18 cellular contexts compared by ENCODE assay signal in the genomic region with DNA sequence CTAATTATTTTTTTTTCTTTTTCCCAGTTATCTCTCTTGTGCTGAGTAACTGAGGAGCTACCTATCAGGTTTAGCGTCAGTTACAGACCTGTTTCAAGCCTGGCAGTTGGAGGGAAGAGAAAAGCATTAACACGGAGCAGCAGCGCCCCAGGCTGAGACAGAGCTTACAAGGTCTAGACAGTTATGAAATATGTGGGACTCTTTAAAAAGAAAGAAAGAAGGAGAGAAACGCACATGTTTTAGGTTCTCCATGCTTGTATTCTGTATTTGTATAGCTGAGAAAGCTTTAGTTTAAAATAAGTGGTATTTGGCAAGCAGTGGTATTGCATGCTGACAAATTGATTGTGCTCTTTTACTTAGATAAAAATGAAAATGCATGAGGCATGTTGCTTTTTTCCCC.
DNase-seq lines count a peak whose midpoint lies in the region; FAIRE-seq and TF ChIP-seq lines count a peak whose summit lies in the region.
"Had no signal": no experiment of that assay in that cellular context is flagged by ENCODE, and none has a peak within 500 bp of the region (broad histone marks: within the 10 kb centered on the region; RNA-seq: fewer than 3 reads in every experiment).

No MANE protein-coding gene starts in this region.

- peak overlapping the region; percentile 29 for H3K27ac Mint-ChIP-seq in nephron progenitor cell
- no peak overlapping the region for H3K27ac Mint-ChIP-seq in T-helper 2 cell treated with Interferon-gamma antibody and Interleukin-4, amounts not matched to agents 5 μg/mL and 100 μg/mL, for 36 hours
- H3K27ac Mint-ChIP-seq: activated naive CD4-positive, alpha-beta T cell treated with anti-CD3 and anti-CD28 coated beads, Interleukin-2, amount 50 U/mL, for 72 hours; memory B cell had no signal

- H3K27ac ChIP-seq in SK-N-SH (ENCODE audit: low read depth in 2 of 2, low read length in 1 of 2) = peak overlapping the region in 1 of 2 experiments; percentile 47; a peak in 2 of 4 replicates
- H3K27ac ChIP-seq in testis = no peak overlapping the region

- H4K20me1 ChIP-seq in SK-N-SH (ENCODE audit: insufficient read depth) = no peaks in the 10 kb centered on the region

- H3K4me2 ChIP-seq in SK-N-SH = no peak overlapping the region

- peaks cover 4% of the 10 kb centered on the region for H3F3A ChIP-seq in SK-N-SH (replicated peaks; ENCODE audit: insufficient read depth)

- no peaks in the 10 kb centered on the region for H3K9me2 ChIP-seq in SK-N-SH

- WGBS in SK-N-SH (ENCODE audit: low lambda C conversion rate) = 61% methylated on average over 4 of the region's 4 CpGs
- 36 to 49% methylated on average over 4 of the region's 4 CpGs for WGBS in testis, 2 donors

- peaks cover 6 to 51% of the 10 kb centered on the region in 2 experiments for H3K4me1 ChIP-seq in SK-N-SH (ENCODE audit: control insufficient read depth in 1 of 2, insufficient read depth in 2 of 2, low read depth in 1 of 2, low read length in 1 of 2)
- H3K4me1 ChIP-seq in testis = peaks cover 4% of the 10 kb centered on the region
- H3K4me1 ChIP-seq: BE2C had no signal

- peaks cover 58% of the 10 kb centered on the region for H3K4me1 Mint-ChIP-seq in nephron progenitor cell
- peaks cover 13% of the 10 kb centered on the region for H3K4me1 Mint-ChIP-seq in T-helper 2 cell treated with Interferon-gamma antibody and Interleukin-4, amounts not matched to agents 5 μg/mL and 100 μg/mL, for 36 hours (ENCODE audit: low read depth)

- H3K79me2 ChIP-seq in SK-N-SH (ENCODE audit: insufficient read depth) = no peaks in the 10 kb centered on the region

- no peak for FAIRE-seq in D721Med (lab: Jason Lieb, UNC)
- FAIRE-seq: colon, RCC 7860, small intestine had no signal

- TF ChIP-seq EP300 in SK-N-SH (IDR thresholded peaks at IDR 0.05; ENCODE audit: borderline replicate concordance in 1 of 2, low read depth in 1 of 2, low read length in 1 of 2) = no peak

- TF ChIP-seq CTCF in D721Med (IDR thresholded peaks at IDR 0.05; ENCODE audit: insufficient read depth, missing control alignments) (peak; percentile 1), SK-N-SH (IDR thresholded peaks at IDR 0.05) (no peak), fibroblast of mammary gland (conservative IDR thresholded peaks at IDR 0.05; ENCODE audit: control insufficient read depth, insufficient read depth, low read depth, low read length) (peak; percentile 35), nephron progenitor cell (IDR thresholded peaks at IDR 0.05) (no peak), testis (IDR thresholded peaks at IDR 0.05) (no peak)

- CTCF ChIA-PET in SK-N-SH (lab: Yijun Ruan, JAX) = interaction anchor here (0.5 to 4.1 kb wide), 11 partner anchors 12 to 158 kb away, joined by 3 to 23 read pairs (median 4); a partner anchor contains a TSS

- TF ChIP-seq RAD21 in SK-N-SH (IDR thresholded peaks at IDR 0.05; ENCODE audit: low read length) = peak; percentile 37

- H3K9me3 ChIP-seq in SK-N-SH (no peaks in the 10 kb centered on the region), testis (no peaks in the 10 kb centered on the region)
- H3K9me3 ChIP-seq: BE2C had no signal

- intact Hi-C loops in testis (cut with DNase I; ENCODE audit: low total_unique reads) = no loop called here

- H3K27me3 Mint-ChIP-seq in nephron progenitor cell (ENCODE audit: low read depth, poor library complexity) = no peaks in the 10 kb centered on the region
- H3K27me3 Mint-ChIP-seq in T-helper 2 cell treated with Interferon-gamma antibody and Interleukin-4, amounts not matched to agents 5 μg/mL and 100 μg/mL, for 36 hours (ENCODE audit: low read depth) = no peaks in the 10 kb centered on the region
- H3K27me3 Mint-ChIP-seq: memory B cell had no signal

- POLR2A ChIA-PET in SK-N-SH (lab: Yijun Ruan, JAX) = interaction anchor here (0.8 to 1.1 kb wide), 2 partner anchors 36 to 75 kb away, joined by 3 to 7 read pairs; no protein-coding TSS in a partner anchor

- H3K9ac ChIP-seq in SK-N-SH = no peak overlapping the region

- H3K27me3 ChIP-seq in SK-N-SH (ENCODE audit: insufficient read depth) (no peaks in the 10 kb centered on the region), testis (no peaks in the 10 kb centered on the region)
- H3K27me3 ChIP-seq: BE2C had no signal

- TF ChIP-seq POLR2A in testis (IDR thresholded peaks at IDR 0.05) = no peak

- H3K36me3 ChIP-seq in SK-N-SH (replicated peaks in 1 of 2; ENCODE audit: control insufficient read depth in 1 of 2, insufficient read depth in 2 of 2, low read length in 1 of 2) (no peaks in the 10 kb centered on the region), testis (ENCODE audit: low read depth, missing control alignments) (no peaks in the 10 kb centered on the region)
- H3K36me3 ChIP-seq: BE2C had no signal

- no peak overlapping the region for H3K4me3 Mint-ChIP-seq in nephron progenitor cell
- no peak overlapping the region for H3K4me3 Mint-ChIP-seq in T-helper 2 cell treated with Interferon-gamma antibody and Interleukin-4, amounts not matched to agents 5 μg/mL and 100 μg/mL, for 36 hours
- H3K4me3 Mint-ChIP-seq: memory B cell had no signal

- no peak for DNase-seq in D721Med (ENCODE audit: insufficient read length, low spot score)
- peak; percentile 53 for DNase-seq in SK-N-SH
- peak; percentile 28 for DNase-seq in fibroblast of mammary gland (ENCODE audit: low read depth)
- no peak for DNase-seq in nephron progenitor cell
- DNase-seq in LoVo (ENCODE audit: low spot score) = no peak
- DNase-seq in stimulated activated naive CD4-positive, alpha-beta T cell (lab: John Stamatoyannopoulos, UW) = no peak
- no peak for DNase-seq in testis
- no peak for DNase-seq in T-helper 2 cell treated with Interferon-gamma antibody and Interleukin-4, amounts not matched to agents 5 μg/mL and 100 μg/mL, for 36 hours (ENCODE audit: low spot score)
- DNase-seq: activated CD4-positive, CD25-positive, alpha-beta regulatory T cell; BE2C; NCI-H187; NCI-H526; occipital lobe; small intestine had no signal

- no peak overlapping the region for H2AFZ ChIP-seq in SK-N-SH (ENCODE audit: low read depth)

- peaks cover 10% of the 10 kb centered on the region for H3K36me3 Mint-ChIP-seq in nephron progenitor cell (ENCODE audit: low read depth)
- peaks cover 5% of the 10 kb centered on the region for H3K36me3 Mint-ChIP-seq in T-helper 2 cell treated with Interferon-gamma antibody and Interleukin-4, amounts not matched to agents 5 μg/mL and 100 μg/mL, for 36 hours (ENCODE audit: low read depth)

- no peak overlapping the region for H3K4me3 ChIP-seq in SK-N-SH (ENCODE audit: low read depth in 2 of 2, low read length in 1 of 2)
- H3K4me3 ChIP-seq in fibroblast of mammary gland (ENCODE audit: control insufficient read depth, low read depth, low read length) = no peak overlapping the region
- H3K4me3 ChIP-seq in testis = no peak overlapping the region

- H3K9me3 Mint-ChIP-seq in nephron progenitor cell = no peaks in the 10 kb centered on the region
- H3K9me3 Mint-ChIP-seq in T-helper 2 cell treated with Interferon-gamma antibody and Interleukin-4, amounts not matched to agents 5 μg/mL and 100 μg/mL, for 36 hours = peaks cover 3% of the 10 kb centered on the region

TF ChIP-seq in SK-N-SH, 30 proteins besides CTCF, POLR2A, EP300 and RAD21:
- TF ChIP-seq RXRA (IDR thresholded peaks at IDR 0.05; ENCODE audit: borderline replicate concordance, low read depth) (no peak), MEF2A (IDR thresholded peaks at IDR 0.05; ENCODE audit: borderline replicate concordance, low read depth) (no peak), YY1 (IDR thresholded peaks at IDR 0.05; ENCODE audit: low read depth) (no peak), RFX5 (IDR thresholded peaks at IDR 0.05; ENCODE audit: low read length) (no peak), POLR2AphosphoS5 (IDR thresholded peaks at IDR 0.05; ENCODE audit: low read depth, low read length) (no peak), NFIC (IDR thresholded peaks at IDR 0.05; ENCODE audit: borderline replicate concordance) (no peak), JUND (IDR thresholded peaks at IDR 0.05) (no peak), GATA2 (CRISPR knock-in tag; IDR thresholded peaks at IDR 0.05) (no peak)
- TF ChIP-seq, protein P1, sequence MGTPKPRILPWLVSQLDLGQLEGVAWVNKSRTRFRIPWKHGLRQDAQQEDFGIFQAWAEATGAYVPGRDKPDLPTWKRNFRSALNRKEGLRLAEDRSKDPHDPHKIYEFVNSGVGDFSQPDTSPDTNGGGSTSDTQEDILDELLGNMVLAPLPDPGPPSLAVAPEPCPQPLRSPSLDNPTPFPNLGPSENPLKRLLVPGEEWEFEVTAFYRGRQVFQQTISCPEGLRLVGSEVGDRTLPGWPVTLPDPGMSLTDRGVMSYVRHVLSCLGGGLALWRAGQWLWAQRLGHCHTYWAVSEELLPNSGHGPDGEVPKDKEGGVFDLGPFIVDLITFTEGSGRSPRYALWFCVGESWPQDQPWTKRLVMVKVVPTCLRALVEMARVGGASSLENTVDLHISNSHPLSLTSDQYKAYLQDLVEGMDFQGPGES (IDR thresholded peaks at IDR 0.05; ENCODE audit: low read depth, low read length) = no peak
- TF ChIP-seq, protein P2, sequence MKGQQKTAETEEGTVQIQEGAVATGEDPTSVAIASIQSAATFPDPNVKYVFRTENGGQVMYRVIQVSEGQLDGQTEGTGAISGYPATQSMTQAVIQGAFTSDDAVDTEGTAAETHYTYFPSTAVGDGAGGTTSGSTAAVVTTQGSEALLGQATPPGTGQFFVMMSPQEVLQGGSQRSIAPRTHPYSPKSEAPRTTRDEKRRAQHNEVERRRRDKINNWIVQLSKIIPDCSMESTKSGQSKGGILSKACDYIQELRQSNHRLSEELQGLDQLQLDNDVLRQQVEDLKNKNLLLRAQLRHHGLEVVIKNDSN (IDR thresholded peaks at IDR 0.05; ENCODE audit: borderline replicate concordance, low read depth) = no peak
- TF ChIP-seq, protein P3, sequence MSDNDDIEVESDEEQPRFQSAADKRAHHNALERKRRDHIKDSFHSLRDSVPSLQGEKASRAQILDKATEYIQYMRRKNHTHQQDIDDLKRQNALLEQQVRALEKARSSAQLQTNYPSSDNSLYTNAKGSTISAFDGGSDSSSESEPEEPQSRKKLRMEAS (IDR thresholded peaks at IDR 0.05; ENCODE audit: low read depth) = no peak

Comparison
In these comparisons a context has a peak if more than half of its experiments do, and no peak if none do; other contexts are left out.
1. DNase-seq: peak in SK-N-SH (single experiment) and fibroblast of mammary gland (single experiment); none in D721Med (single experiment), nephron progenitor cell (single experiment), LoVo (single experiment), stimulated activated naive CD4-positive, alpha-beta T cell (0 of 6), testis (single experiment) and T-helper 2 cell treated with Interferon-gamma antibody and Interleukin-4, amounts not matched to agents 5 μg/mL and 100 μg/mL, for 36 hours (single experiment).
2. CTCF ChIP-seq: peak in D721Med (single experiment) and fibroblast of mammary gland (single experiment); none in SK-N-SH (single experiment), nephron progenitor cell (single experiment) and testis (0 of 3).